Comparison of ENCODE assay signal across 15 cellular contexts in genomic region chr14:64801046-64801445, GRCh38.
"Had no signal": no experiment of that assay in that cellular context is flagged by ENCODE, and none has a peak within 500 bp of the region (broad histone marks: within the 10 kb centered on the region; RNA-seq: fewer than 3 reads in every experiment).

No MANE protein-coding gene starts in this region.

- H3K27ac Mint-ChIP-seq: endodermal cell; natural killer cell; stimulated activated naive CD8-positive, alpha-beta T cell treated with anti-CD3 and anti-CD28 coated beads, Interleukin-15, amount 100 ng/mL, for 72 hours had no signal

- H3K4me1 Mint-ChIP-seq: endodermal cell; natural killer cell; stimulated activated naive B cell treated with anti-CD40 and anti-IgM and Interleukin-4, amounts not matched to agents 10 μg/mL and 1 μg/mL and 100 μg/mL, for 72 hours; stimulated activated naive CD8-positive, alpha-beta T cell treated with anti-CD3 and anti-CD28 coated beads, Interleukin-15, amount 100 ng/mL, for 72 hours had no signal

- DNase-seq: effector CD4-positive, alpha-beta T cell; foreskin keratinocyte; left colon; mammary epithelial cell; natural killer cell; occipital lobe; right lobe of liver; stimulated activated CD4-positive, alpha-beta T cell treated with anti-CD3 and anti-CD28 coated beads, Interleukin-1b, Interleukin-23, amount 100 ng/mL, for 48 hours; stimulated activated CD4-positive, alpha-beta T cell treated with anti-CD3 and anti-CD28 coated beads, Interleukin-4, amount 100 ng/mL, for 24 hours; stimulated activated naive B cell treated with anti-CD40 and anti-IgM and Interleukin-4, amounts not matched to agents 10 μg/mL and 1 μg/mL and 100 μg/mL, for 72 hours; stimulated activated naive CD8-positive, alpha-beta T cell treated with anti-CD3 and anti-CD28 coated beads, Interleukin-15, amount 100 ng/mL, for 72 hours; transverse colon had no signal

- H3K4me3 Mint-ChIP-seq: endodermal cell; natural killer cell; neural crest cell; stimulated activated naive B cell treated with anti-CD40 and anti-IgM and Interleukin-4, amounts not matched to agents 10 μg/mL and 1 μg/mL and 100 μg/mL, for 72 hours; stimulated activated naive CD8-positive, alpha-beta T cell treated with anti-CD3 and anti-CD28 coated beads, Interleukin-15, amount 100 ng/mL, for 72 hours had no signal

- H3K36me3 Mint-ChIP-seq: natural killer cell; stimulated activated naive B cell treated with anti-CD40 and anti-IgM and Interleukin-4, amounts not matched to agents 10 μg/mL and 1 μg/mL and 100 μg/mL, for 72 hours had no signal

- H3K9me3 Mint-ChIP-seq: endodermal cell; natural killer cell; neural crest cell; stimulated activated naive B cell treated with anti-CD40 and anti-IgM and Interleukin-4, amounts not matched to agents 10 μg/mL and 1 μg/mL and 100 μg/mL, for 72 hours; stimulated activated naive CD8-positive, alpha-beta T cell treated with anti-CD3 and anti-CD28 coated beads, Interleukin-15, amount 100 ng/mL, for 72 hours had no signal

- ATAC-seq: left colon; natural killer cell; pancreas; stimulated activated naive CD8-positive, alpha-beta T cell treated with anti-CD3 and anti-CD28 coated beads, Interleukin-15, amount 100 ng/mL, for 72 hours had no signal
